Comparison of ENCODE assay signal across 8 cellular contexts in genomic region chr16:85011846-85012284, GRCh38. TPM values are rescaled to one million over a fixed set of nuclear protein-coding genes. Genes with fewer than 3 reads are reported as not detected.
DNase-seq lines count a peak whose midpoint lies in the region; ATAC-seq, FAIRE-seq and TF ChIP-seq lines count a peak whose summit lies in the region.

No MANE protein-coding gene starts in this region.

- H3K4me3 ChIP-seq in GM12864 (ENCODE audit: low read depth, low read length): peak overlapping the region; percentile 62
- peak overlapping the region; percentile 88 to 94 for H3K4me3 ChIP-seq in Panc1 (ENCODE audit: low read depth in 2 of 2, low read length in 2 of 2)
- H3K4me3 ChIP-seq in esophagus muscularis mucosa: peak overlapping the region; percentile 71 to 98 (median 86)
- H3K4me3 ChIP-seq in trophoblast cell (ENCODE audit: low read depth, low read length): peak overlapping the region; percentile 87

- peak overlapping the region; percentile 71 for H3K4ac ChIP-seq in trophoblast cell (ENCODE audit: low read depth, low read length)

- no peak overlapping the region for H2BK12ac ChIP-seq in trophoblast cell (ENCODE audit: low read length)

- no peaks in the 10 kb centered on the region for H3K9me3 ChIP-seq in Panc1 (ENCODE audit: control insufficient read depth, insufficient read depth, low read depth, low read length)
- no peaks in the 10 kb centered on the region for H3K9me3 ChIP-seq in esophagus muscularis mucosa
- no peaks in the 10 kb centered on the region for H3K9me3 ChIP-seq in trophoblast cell (ENCODE audit: insufficient read depth, low read depth, low read length)

- peaks cover 24% of the 10 kb centered on the region for H3K4me1 ChIP-seq in Panc1 (ENCODE audit: control insufficient read depth, insufficient read depth, low read length)
- peaks cover 38 to 52% (median 45%) of the 10 kb centered on the region in 4 donors for H3K4me1 ChIP-seq in esophagus muscularis mucosa
- H3K4me1 ChIP-seq in trophoblast cell (ENCODE audit: control insufficient read depth in 1 of 2, insufficient read depth in 2 of 2, low read length in 2 of 2): peaks cover 6% of the 10 kb centered on the region in 2 experiments

- H4K12ac ChIP-seq in trophoblast cell (ENCODE audit: low read depth, low read length): peak overlapping the region; percentile 93

- H3K4me2 ChIP-seq in trophoblast cell (ENCODE audit: low read length): peak overlapping the region; percentile 91

- DNase-seq in GM12864 (ENCODE audit: low read depth): no peak
- DNase-seq in Panc1 (ENCODE audit: low read depth, low spot score): no peak
- no peak for DNase-seq in esophagus muscularis mucosa (ENCODE audit: extremely low spot score)
- no peak for DNase-seq in trophoblast cell
- no peak for DNase-seq in NCI-H146 treated with DMSO at 0.1 percent for 48 hours (lab: John Stamatoyannopoulos, UW; ENCODE audit: unreplicated experiment)
- DNase-seq in DMS114 treated with DMSO at 0.1 percent for 48 hours (lab: John Stamatoyannopoulos, UW; ENCODE audit: unreplicated experiment): no peak
- no peak for DNase-seq in NCI-H226
- DNase-seq in RCC 7860 (ENCODE audit: low spot score): no peak

- 14% methylated on average over 17 of the region's 17 CpGs for WGBS in esophagus muscularis mucosa
- no CpG with 5 or more reads among the region's 17 CpGs for WGBS in trophoblast cell (ENCODE audit: extremely low coverage, insufficient coverage, insufficient read length)

- peak overlapping the region; percentile 89 for H4K91ac ChIP-seq in trophoblast cell (ENCODE audit: low read depth, low read length)

- peak overlapping the region; percentile 2 for H2AK5ac ChIP-seq in trophoblast cell (ENCODE audit: low read length)

- peak overlapping the region; percentile 14 for H2AFZ ChIP-seq in trophoblast cell (ENCODE audit: insufficient read depth, low read length, poor library complexity)

- H3K27ac ChIP-seq in Panc1 (ENCODE audit: low read length): peak overlapping the region; percentile 97
- peak overlapping the region; percentile 95 to 98 (median 97) for H3K27ac ChIP-seq in esophagus muscularis mucosa (replicated peaks in 1 of 4)
- H3K27ac ChIP-seq in trophoblast cell (ENCODE audit: low read depth, low read length): peak overlapping the region; percentile 89

- BruUV-seq in Panc1 (replicated peaks; lab: Mats Ljungman, UMichigan): TSS peak; percentile 100

- POLR2A ChIA-PET in Panc1 (lab: Charles Lee): no interaction called here

- TF ChIP-seq POLR2A in esophagus muscularis mucosa (IDR thresholded peaks at IDR 0.05; ENCODE audit: low read depth): no peak

- intact Hi-C loops in Panc1 (cut with micrococcal nuclease; ENCODE audit: unreplicated experiment) (no loop called here), esophagus muscularis mucosa (cut with DNase I) (no loop called here)

- CTCF ChIA-PET in Panc1 (lab: Charles Lee): no interaction called here

- peak overlapping the region; percentile 80 for H2BK5ac ChIP-seq in trophoblast cell (ENCODE audit: low read depth, low read length, poor library complexity)

- H3K79me1 ChIP-seq in trophoblast cell (ENCODE audit: low read length): peaks cover 8% of the 10 kb centered on the region

- peak overlapping the region; percentile 99 for H4K8ac ChIP-seq in trophoblast cell (ENCODE audit: low read depth, low read length)

- peaks cover 10% of the 10 kb centered on the region; the same call in 1 of the 2 replicates for H3K36me3 ChIP-seq in Panc1 (ENCODE audit: control insufficient read depth, insufficient read depth, low read length)
- no peaks in the 10 kb centered on the region for H3K36me3 ChIP-seq in esophagus muscularis mucosa
- no peaks in the 10 kb centered on the region for H3K36me3 ChIP-seq in trophoblast cell (ENCODE audit: control insufficient read depth in 1 of 2, insufficient read depth in 2 of 2, low read length in 2 of 2)

- peak overlapping the region; percentile 85 for H3K14ac ChIP-seq in trophoblast cell (ENCODE audit: low read length)

- peak overlapping the region; percentile 96 for H3K9ac ChIP-seq in trophoblast cell (ENCODE audit: low read length)

- peaks cover 10% of the 10 kb centered on the region for H3K79me2 ChIP-seq in trophoblast cell (ENCODE audit: control insufficient read depth, insufficient read depth, low read length, poor library complexity)

- peak; percentile 35; the same call in 1 of the 2 replicates for ATAC-seq in Panc1

- TF ChIP-seq EP300 in esophagus muscularis mucosa (IDR thresholded peaks at IDR 0.05): no peak

- peak overlapping the region; percentile 87 for H3K18ac ChIP-seq in trophoblast cell (ENCODE audit: low read length)

- no peaks in the 10 kb centered on the region for H3K27me3 ChIP-seq in Panc1 (ENCODE audit: control insufficient read depth, insufficient read depth, low read length)
- H3K27me3 ChIP-seq in esophagus muscularis mucosa: no peaks in the 10 kb centered on the region
- no peaks in the 10 kb centered on the region for H3K27me3 ChIP-seq in trophoblast cell (ENCODE audit: insufficient read depth, low read length)

- FAIRE-seq in RCC 7860 (lab: Jason Lieb, UNC): no peak

- H3K23ac ChIP-seq in trophoblast cell (ENCODE audit: low read length): no peak overlapping the region

- in situ Hi-C loops in Panc1 (cut with HindIII; ENCODE audit: low pct_unique_long_range_greater_than_20kb, low sequenced_read_pairs): no loop called here

- no peak for TF ChIP-seq CTCF in GM12864 (IDR thresholded peaks at IDR 0.05; ENCODE audit: low read depth, low read length, missing control alignments)
- TF ChIP-seq CTCF in Panc1 (IDR thresholded peaks at IDR 0.05): no peak
- TF ChIP-seq CTCF in esophagus muscularis mucosa (IDR thresholded peaks at IDR 0.05): no peak

- peak overlapping the region; percentile 90 for H2BK120ac ChIP-seq in trophoblast cell (ENCODE audit: insufficient read depth, low read length, poor library complexity)

RNA-seq across cellular contexts. Expression of gene ZDHHC7, which starts 0.5 kb away (rescaled TPM):
- total RNA-seq in Panc1 (2021; ENCODE audit: unreplicated experiment) (71.5 TPM), esophagus muscularis mucosa (10 to 100 TPM; 45.6 to 68.8 (median 54.3) TPM)
- 74.5 TPM for polyA plus RNA-seq in Panc1 (2012; ENCODE audit: insufficient read length)
- polyA plus RNA-seq in trophoblast cell (2013): 46.3 and 46.6 TPM in 2 replicates

RNA-seq across cellular contexts. Expression of gene KIAA0513, which starts 15.7 kb away (rescaled TPM):
- 8.7 TPM for total RNA-seq in Panc1 (2021; ENCODE audit: unreplicated experiment)
- 7.9 TPM for polyA plus RNA-seq in Panc1 (2012; ENCODE audit: insufficient read length)
- total RNA-seq in esophagus muscularis mucosa: 10 to 100 TPM; 16.4 to 28.8 (median 23.4) TPM
- 11.0 and 11.8 TPM in 2 replicates for polyA plus RNA-seq in trophoblast cell (2013)
